8 cellular contexts compared by ENCODE assay signal in the genomic region with DNA sequence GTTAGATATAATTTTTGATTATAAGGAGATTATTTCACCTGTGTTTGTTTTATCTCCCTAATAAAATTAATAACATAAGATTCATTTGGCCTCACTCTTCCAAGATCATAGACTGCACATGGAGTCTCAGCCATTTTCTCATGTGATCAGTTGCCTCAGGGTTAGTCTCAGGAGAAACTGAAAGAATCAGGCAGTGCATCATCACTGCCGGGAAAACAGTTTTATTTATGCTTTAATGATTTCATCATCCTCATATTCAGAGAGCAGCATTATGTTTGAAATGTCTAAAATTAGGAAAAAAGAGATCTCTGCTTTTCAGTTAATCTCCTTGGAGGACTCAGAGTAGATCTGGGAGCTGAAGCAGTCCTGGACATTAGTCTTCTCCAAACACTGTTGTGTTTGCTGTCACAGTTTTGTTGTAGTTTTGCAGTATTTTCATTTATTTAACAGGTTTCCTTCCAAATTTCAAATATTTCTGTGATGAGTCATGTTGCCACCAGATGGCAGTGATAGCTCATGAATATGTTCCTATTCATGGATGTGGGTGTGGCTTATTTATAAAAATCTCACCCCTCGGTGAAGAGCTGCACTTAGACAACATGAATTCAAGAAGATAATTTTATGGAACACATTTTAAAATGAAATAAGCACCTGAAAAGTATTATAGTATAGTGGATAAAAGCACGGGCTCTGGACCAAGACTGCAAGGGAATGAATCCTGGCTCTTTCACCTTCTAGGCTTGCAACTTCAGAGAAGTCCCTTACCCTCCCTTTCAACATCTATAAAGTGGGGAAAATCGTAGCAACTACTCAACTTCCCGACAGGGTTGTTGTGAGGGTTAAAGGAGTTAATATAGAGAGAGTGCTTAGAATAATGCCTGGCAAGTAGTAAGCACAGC. TPM values are rescaled to one million over a fixed set of nuclear protein-coding genes. Genes with fewer than 3 reads are reported as not detected.
A peak's percentile ranks its signal among the peaks of the same experiment; 100 is the strongest.
DNase-seq lines count a peak whose midpoint lies in the region; ATAC-seq and TF ChIP-seq lines count a peak whose summit lies in the region.

No MANE protein-coding gene starts in this region.

- DNase-seq in stimulated activated CD4-positive, alpha-beta T cell treated with anti-CD3 and anti-CD28 coated beads, TNF-alpha, amount 100 ng/mL, for 24 hours (ENCODE audit: low read depth in 3 of 3) = peak in 2 of 3 experiments; percentile 1 to 6
- DNase-seq in stimulated activated CD4-positive, alpha-beta T cell treated with anti-CD3 and anti-CD28 coated beads, Interleukin-12 subunit alpha, Interleukin-12 subunit beta, amount 100 ng/mL, for 4 hours = no peak
- DNase-seq in MG63 = peak; percentile 32
- DNase-seq in SHP77 treated with DMSO at 0.1 percent for 48 hours (lab: John Stamatoyannopoulos, UW) = peak; percentile 31
- no peak for DNase-seq in endodermal cell
- peak; percentile 60 for DNase-seq in mesendoderm

- H3K23ac ChIP-seq in mesendoderm (ENCODE audit: low read length) = no peak overlapping the region

- no peak overlapping the region for H2BK5ac ChIP-seq in mesendoderm (ENCODE audit: low read length)

- H2BK120ac ChIP-seq in mesendoderm (ENCODE audit: low read depth, low read length) = no peak overlapping the region

- no peaks in the 10 kb centered on the region for H3K27me3 Mint-ChIP-seq in endodermal cell (ENCODE audit: insufficient read depth)

- H3K4ac ChIP-seq in mesendoderm (ENCODE audit: low read depth, low read length) = no peak overlapping the region

- WGBS in endodermal cell (ENCODE audit: insufficient coverage in 1 of 2, insufficient read length in 1 of 2), 2 experiments = 74 to 86% methylated on average over 1 to 5 of the region's 5 CpGs
- WGBS in mesendoderm (ENCODE audit: extremely low coverage, insufficient coverage, low lambda C conversion rate) = no CpG with 5 or more reads among the region's 5 CpGs

- H2BK15ac ChIP-seq in mesendoderm (replicated peaks; ENCODE audit: low read depth) = no peak overlapping the region

- no peak overlapping the region for H4K8ac ChIP-seq in mesendoderm (ENCODE audit: low read depth, low read length)

- no peak overlapping the region for H3K4me2 ChIP-seq in mesendoderm (ENCODE audit: low read length)

- H3K9ac ChIP-seq in endodermal cell (ENCODE audit: extremely low read depth, low read length, poor library complexity, severe bottlenecking) (no peak overlapping the region), mesendoderm (ENCODE audit: low read length) (no peak overlapping the region)

- no peaks in the 10 kb centered on the region for H3K79me1 ChIP-seq in mesendoderm (ENCODE audit: low read length)

- H3K4me1 ChIP-seq in endodermal cell (ENCODE audit: control insufficient read depth, insufficient read depth, low read length) = peaks cover 15% of the 10 kb centered on the region
- H3K4me1 ChIP-seq in mesendoderm (ENCODE audit: control insufficient read depth, low read depth, low read length) = no peaks in the 10 kb centered on the region

- no peak overlapping the region for H3K56ac ChIP-seq in mesendoderm (ENCODE audit: low read length)

- peak overlapping the region; percentile 76 for H3K27ac Mint-ChIP-seq in endodermal cell

- H3K4me3 ChIP-seq in MG63 (no peak overlapping the region), endodermal cell (ENCODE audit: low read length) (peak overlapping the region; percentile 33), mesendoderm (ENCODE audit: low read length) (no peak overlapping the region)

- H3K27ac ChIP-seq in endodermal cell (ENCODE audit: low read depth, low read length) (no peak overlapping the region), mesendoderm (ENCODE audit: low read depth, low read length) (no peak overlapping the region)

- no peaks in the 10 kb centered on the region for H3K9me3 Mint-ChIP-seq in endodermal cell

- no peaks in the 10 kb centered on the region for H3K79me2 ChIP-seq in mesendoderm (ENCODE audit: control insufficient read depth, insufficient read depth, low read length)

- H3K27me3 ChIP-seq in MG63 = no peaks in the 10 kb centered on the region
- no peaks in the 10 kb centered on the region for H3K27me3 ChIP-seq in endodermal cell (ENCODE audit: control insufficient read depth, insufficient read depth, low read length, poor library complexity, severe bottlenecking)
- no peaks in the 10 kb centered on the region for H3K27me3 ChIP-seq in mesendoderm (ENCODE audit: insufficient read depth, low read length, poor library complexity)

- no peak overlapping the region for H4K5ac ChIP-seq in mesendoderm (ENCODE audit: low read length)

- peaks cover 70% of the 10 kb centered on the region for H3K36me3 Mint-ChIP-seq in endodermal cell (ENCODE audit: low read depth)

- peaks cover 77% of the 10 kb centered on the region for H3K36me3 ChIP-seq in MG63
- H3K36me3 ChIP-seq in endodermal cell (ENCODE audit: control insufficient read depth, insufficient read depth, low read length) = peaks cover 87% of the 10 kb centered on the region
- peaks cover 12% of the 10 kb centered on the region for H3K36me3 ChIP-seq in mesendoderm (ENCODE audit: control insufficient read depth, insufficient read depth, low read length)

- ATAC-seq in HG03457 (IDR thresholded peaks at IDR 0.05; ENCODE audit: unreplicated experiment) (no peak), GM21390 (IDR thresholded peaks at IDR 0.05; ENCODE audit: unreplicated experiment) (no peak)

- H3K18ac ChIP-seq in mesendoderm (ENCODE audit: low read length) = no peak overlapping the region

- H2AK5ac ChIP-seq in mesendoderm (ENCODE audit: low read length) = no peak overlapping the region

- peak; percentile 81 for TF ChIP-seq CTCF in endodermal cell (conservative IDR thresholded peaks at IDR 0.05)

- H3K9me3 ChIP-seq in MG63 (no peaks in the 10 kb centered on the region), endodermal cell (ENCODE audit: control insufficient read depth, low read length) (no peaks in the 10 kb centered on the region)

- H3K4me1 Mint-ChIP-seq in endodermal cell = peaks cover 39% of the 10 kb centered on the region

- no peak overlapping the region for H3K4me3 Mint-ChIP-seq in endodermal cell

RNA-seq across cellular contexts. Expression of a gene that starts 31.2 kb away (rescaled TPM):
- 89.4 and 97.1 TPM in 2 replicates for total RNA-seq in MG63 (2014; rRNA removed; shearing (Covaris generic); ENCODE audit: low replicate concordance)
- 100 to 1,000 TPM; 112 to 117 TPM for total RNA-seq in endodermal cell
- polyA plus RNA-seq in endodermal cell (2013, experiment 1 of 2) = 54.4 TPM
- polyA plus RNA-seq in endodermal cell (2013, experiment 2 of 2) = 52.3 TPM
- 30.0 TPM for polyA plus RNA-seq in mesendoderm (2013, experiment 1 of 2)
- 29.2 TPM for polyA plus RNA-seq in mesendoderm (2013, experiment 2 of 2)

RNA-seq across cellular contexts. Expression of a gene that starts 48.5 kb away (rescaled TPM):
- not detected in 2 replicates for total RNA-seq in MG63 (2014; rRNA removed; shearing (Covaris generic); ENCODE audit: low replicate concordance)
- total RNA-seq in endodermal cell = 10 to 100 TPM; 13.9 to 14.1 TPM
- polyA plus RNA-seq in endodermal cell (2013, experiment 1 of 2) = 2.6 TPM
- polyA plus RNA-seq in endodermal cell (2013, experiment 2 of 2) = 2.3 TPM
- polyA plus RNA-seq in mesendoderm (2013, experiment 1 of 2) = 0.22 TPM
- 0.11 TPM for polyA plus RNA-seq in mesendoderm (2013, experiment 2 of 2)

Comparison
In these comparisons a context has a peak if more than half of its experiments do, and no peak if none do; other contexts are left out.
1. DNase-seq: peak in stimulated activated CD4-positive, alpha-beta T cell treated with anti-CD3 and anti-CD28 coated beads, TNF-alpha, amount 100 ng/mL, for 24 hours (2 of 3), MG63 (single experiment), SHP77 treated with DMSO at 0.1 percent for 48 hours (single experiment) and mesendoderm (single experiment); none in stimulated activated CD4-positive, alpha-beta T cell treated with anti-CD3 and anti-CD28 coated beads, Interleukin-12 subunit alpha, Interleukin-12 subunit beta, amount 100 ng/mL, for 4 hours (single experiment) and endodermal cell (single experiment).
2. RNA of a gene that starts 48.5 kb away (total RNA-seq): 13.9 to 14.1 TPM in endodermal cell; not detected in MG63; every median in the first group is over 10 times any median in the second.